ENCODE assay signal across 8 cellular contexts in genomic region chr5:31194458-31194808, GRCh38. TPM values are rescaled to one million over a fixed set of nuclear protein-coding genes. Genes with fewer than 3 reads are reported as not detected.
A peak's percentile ranks its signal among the peaks of the same experiment; 100 is the strongest.
DNase-seq lines count a peak whose midpoint lies in the region; ATAC-seq, FAIRE-seq and TF ChIP-seq lines count a peak whose summit lies in the region.

No MANE protein-coding gene starts in this region.

- no TSS peak for BruUV-seq in mammary epithelial cell (replicated peaks; lab: Mats Ljungman, UMichigan)

- FAIRE-seq in HTR-8/SVneo (lab: Jason Lieb, UNC) (peak; percentile 36), kidney (lab: Jason Lieb, UNC) (no peak), small intestine (lab: Jason Lieb, UNC) (no peak), H54 (lab: Jason Lieb, UNC) (no peak)

- H3K36me3 ChIP-seq in mammary epithelial cell (ENCODE audit: insufficient read depth, low read length) (no peaks in the 10 kb centered on the region), kidney (ENCODE audit: control insufficient read depth in 1 of 2, insufficient read depth in 2 of 2, low read length in 2 of 2) (no peaks in the 10 kb centered on the region), small intestine (ENCODE audit: control insufficient read depth in 2 of 2, insufficient read depth in 2 of 2, low read length in 2 of 2) (no peaks in the 10 kb centered on the region), body of pancreas (replicated peaks in 1 of 2; ENCODE audit: insufficient read depth in 1 of 2, low read depth in 2 of 2) (no peaks in the 10 kb centered on the region)

- in situ Hi-C loops in mammary epithelial cell (cut with MboI; ENCODE audit: low sequenced_read_pairs in 2 of 2): no loop called here

- H3K27me3 ChIP-seq in mammary epithelial cell (ENCODE audit: insufficient read depth, low read length) (peaks cover 20% of the 10 kb centered on the region), small intestine (ENCODE audit: control insufficient read depth in 2 of 2, insufficient read depth in 2 of 2, low read length in 2 of 2) (peaks cover 0 to 12% of the 10 kb centered on the region in 2 donors), body of pancreas (no peaks in the 10 kb centered on the region)

- H3K9ac ChIP-seq in mammary epithelial cell (ENCODE audit: insufficient read depth, low read length) (no peak overlapping the region), kidney (ENCODE audit: low read length in 2 of 2) (peak overlapping the region; percentile 28 to 63)

- dilution Hi-C loops in mammary epithelial cell (cut with HindIII; ENCODE audit: low sequenced_read_pairs): no loop called here

- intact Hi-C loops in mammary epithelial cell (cut with micrococcal nuclease) (no loop called here), kidney (cut with DNase I) (no loop called here), body of pancreas (cut with DNase I) (no loop called here)

- no peaks in the 10 kb centered on the region for H3K79me2 ChIP-seq in mammary epithelial cell (ENCODE audit: insufficient read depth, low read length)

- H3K27ac ChIP-seq in mammary epithelial cell (ENCODE audit: insufficient read depth, low read depth, low read length) (no peak overlapping the region), kidney (ENCODE audit: low read depth in 2 of 2, low read length in 2 of 2) (peak overlapping the region; percentile 48 to 61), small intestine (ENCODE audit: low read depth in 1 of 2, low read length in 1 of 2) (no peak overlapping the region), body of pancreas (no peak overlapping the region)

- TF ChIP-seq CTCF in mammary epithelial cell (conservative IDR thresholded peaks at IDR 0.05 in 1 of 2, IDR thresholded peaks at IDR 0.05 in 1 of 2; ENCODE audit: extremely low read depth in 1 of 2, insufficient read depth in 1 of 2, low read depth in 1 of 2, low read length in 2 of 2): no peak
- no peak for TF ChIP-seq CTCF in kidney (IDR thresholded peaks at IDR 0.05; ENCODE audit: borderline replicate concordance, extremely low read depth, insufficient read depth)
- no peak for TF ChIP-seq CTCF in body of pancreas (IDR thresholded peaks at IDR 0.05)

- CTCF ChIA-PET in mammary epithelial cell (lab: Charles Lee; ENCODE audit: low non-redundant PET): no interaction called here

- H3K4me3 ChIP-seq in mammary epithelial cell (replicated peaks in 1 of 3; ENCODE audit: insufficient read depth in 1 of 3, low read depth in 2 of 3, low read length in 3 of 3): no peak overlapping the region
- H3K4me3 ChIP-seq in kidney (ENCODE audit: low read length in 2 of 2): peak overlapping the region; percentile 78 to 85
- peak overlapping the region in 1 of 2 donors; percentile 54 for H3K4me3 ChIP-seq in small intestine (ENCODE audit: low read depth in 1 of 2, low read length in 2 of 2)
- no peak overlapping the region for H3K4me3 ChIP-seq in body of pancreas

- WGBS in mammary epithelial cell (ENCODE audit: low coverage, missing lambda C conversion rate): 1% methylated on average over 11 of the region's 15 CpGs
- 1 to 5% (median 5%) methylated on average over 15 of the region's 15 CpGs for WGBS in small intestine, 3 donors
- 1 to 2% methylated on average over 15 of the region's 15 CpGs for WGBS in body of pancreas, 2 donors

- H3K4me1 ChIP-seq in mammary epithelial cell (ENCODE audit: insufficient read depth, low read length) (no peaks in the 10 kb centered on the region), kidney (ENCODE audit: control insufficient read depth in 1 of 2, insufficient read depth in 1 of 2, low read depth in 1 of 2, low read length in 2 of 2) (peaks cover 7 to 10% of the 10 kb centered on the region in 2 donors), small intestine (ENCODE audit: control insufficient read depth in 2 of 2, insufficient read depth in 1 of 2, low read depth in 1 of 2, low read length in 1 of 2) (no peaks in the 10 kb centered on the region), body of pancreas (peaks cover 23% of the 10 kb centered on the region)

- TF ChIP-seq POLR2A in H54 (IDR thresholded peaks at IDR 0.05; ENCODE audit: low read depth, low read length) (no peak), body of pancreas (IDR thresholded peaks at IDR 0.05) (no peak)

- H3K9me3 ChIP-seq in mammary epithelial cell (replicated peaks; ENCODE audit: insufficient read depth, low read length): no peaks in the 10 kb centered on the region
- H3K9me3 ChIP-seq in kidney (ENCODE audit: control insufficient read depth in 1 of 2, low read length in 2 of 2): no peaks in the 10 kb centered on the region
- H3K9me3 ChIP-seq in small intestine (ENCODE audit: control insufficient read depth, low read depth): no peaks in the 10 kb centered on the region
- no peaks in the 10 kb centered on the region for H3K9me3 ChIP-seq in body of pancreas

- H3K4me2 ChIP-seq in mammary epithelial cell (ENCODE audit: insufficient read depth, low read depth, low read length): peak overlapping the region; percentile 31

- H2AFZ ChIP-seq in mammary epithelial cell (ENCODE audit: low read depth, low read length): no peak overlapping the region

- no peaks in the 10 kb centered on the region for H4K20me1 ChIP-seq in mammary epithelial cell (ENCODE audit: insufficient read depth, low read length)

- DNase-seq in HTR-8/SVneo (ENCODE audit: insufficient read length, low spot score) (no peak), mammary epithelial cell (no peak), kidney (no peak), small intestine (peak; percentile 31), H54 (ENCODE audit: insufficient read length, low spot score) (no peak), body of pancreas (no peak)
- no peak for DNase-seq in stimulated activated naive CD8-positive, alpha-beta T cell treated with anti-CD3 and anti-CD28 coated beads, Interleukin-15, Interleukin-2, amounts not matched to agents 100 U/mL and 50 U/mL, for 24 hours

- ATAC-seq in HG02852 (IDR thresholded peaks at IDR 0.05; ENCODE audit: unreplicated experiment) (no peak), body of pancreas (no peak)
- no peak for ATAC-seq in stimulated activated naive CD8-positive, alpha-beta T cell treated with anti-CD3 and anti-CD28 coated beads, Interleukin-15, Interleukin-2, amounts not matched to agents 100 U/mL and 50 U/mL, for 24 hours

RNA-seq across cellular contexts. Expression of gene CDH6, which starts 0.9 kb away (rescaled TPM):
- not detected for total RNA-seq in mammary epithelial cell
- polyA plus RNA-seq in mammary epithelial cell: not detected
- 0.05 TPM for polyA minus RNA-seq in mammary epithelial cell
- 196 TPM for total RNA-seq in kidney
- polyA plus RNA-seq in kidney (ENCODE audit: insufficient read depth, low read depth, low replicate concordance): 21.8 TPM
- polyA plus RNA-seq in small intestine: 1 to 10 TPM in 1 of 3 donors, under 1 TPM in 2; 0.22 to 2.4 (median 0.54) TPM
- under 1 TPM; 0.78 to 0.99 TPM for total RNA-seq in body of pancreas

Comparison
In these comparisons a context has a peak if more than half of its experiments do, and no peak if none do; other contexts are left out.
1. H3K27ac ChIP-seq: peak in kidney (2 of 2); none in mammary epithelial cell (single experiment), small intestine (0 of 2) and body of pancreas (0 of 4).
2. H3K4me3 ChIP-seq: peak in kidney (2 of 2); none in mammary epithelial cell (0 of 3) and body of pancreas (0 of 2).
3. RNA of gene CDH6, which starts 0.9 kb away (total RNA-seq): 196 TPM in kidney (single experiment); 0.78 to 0.99 TPM in body of pancreas and not detected in mammary epithelial cell; every median in the first group is over 10 times any median in the second.